In genomic region chr9:21455320-21455719, GRCh38 we compare ENCODE assay signal across 8 cellular contexts. TPM values are rescaled to one million over a fixed set of nuclear protein-coding genes. Genes with fewer than 3 reads are reported as not detected.
DNase-seq lines count a peak whose midpoint lies in the region; ATAC-seq and TF ChIP-seq lines count a peak whose summit lies in the region.

No MANE protein-coding gene starts in this region.

- POLR2A ChIA-PET in A673 (lab: Charles Lee; ENCODE audit: low non-redundant PET), result no interaction called here

- H3K9me3 ChIP-seq in A673 (ENCODE audit: low read depth, low read length, poor library complexity, severe bottlenecking) (no peaks in the 10 kb centered on the region), breast epithelium (no peaks in the 10 kb centered on the region)

- no peak overlapping the region for H3K4me3 ChIP-seq in A673 (ENCODE audit: low read depth, low read length, poor library complexity, severe bottlenecking)
- H3K4me3 ChIP-seq in GM12865 (ENCODE audit: low read depth, low read length), result no peak overlapping the region
- H3K4me3 ChIP-seq in breast epithelium, result no peak overlapping the region

- BruUV-seq in A673 (replicated peaks; lab: Mats Ljungman, UMichigan), result no TSS peak

- no peaks in the 10 kb centered on the region for H3K27me3 ChIP-seq in A673 (replicated peaks; ENCODE audit: insufficient read depth, low read depth, low read length, poor library complexity)
- no peaks in the 10 kb centered on the region for H3K27me3 ChIP-seq in breast epithelium

- TF ChIP-seq CTCF in A673 (conservative IDR thresholded peaks at IDR 0.05; ENCODE audit: low read depth, low read length) (peak; percentile 41), GM12865 (IDR thresholded peaks at IDR 0.05; ENCODE audit: insufficient read depth, low read depth, low read length, missing control alignments) (peak; percentile 81), breast epithelium (IDR thresholded peaks at IDR 0.05) (peak in 2 of 3 donors; percentile 22 to 60)

- TF ChIP-seq POLR2A in breast epithelium (IDR thresholded peaks at IDR 0.05), result no peak

- ATAC-seq in HG02642 (IDR thresholded peaks at IDR 0.05; ENCODE audit: poor library complexity, unreplicated experiment), result peak; percentile 85

- intact Hi-C loops in A673 (cut with micrococcal nuclease; ENCODE audit: unreplicated experiment), result loop anchor here (5.0 kb wide), 1 partner anchor 138 kb away; no protein-coding TSS in a partner anchor
- intact Hi-C loops in breast epithelium (cut with DNase I; ENCODE audit: low total_unique reads), result no loop called here

- no peak overlapping the region for H3K27ac ChIP-seq in A673 (ENCODE audit: low read depth, low read length, poor library complexity, severe bottlenecking)
- H3K27ac ChIP-seq in breast epithelium, result no peak overlapping the region

- H3K36me3 ChIP-seq in A673 (ENCODE audit: insufficient read depth, low read length, poor library complexity, severe bottlenecking), result no peaks in the 10 kb centered on the region
- no peaks in the 10 kb centered on the region for H3K36me3 ChIP-seq in breast epithelium

- CTCF ChIA-PET in A673 (lab: Charles Lee), result interaction anchor here (0.6 kb wide), 2 partner anchors 129 to 137 kb away, joined by 3 to 9 read pairs; no protein-coding TSS in a partner anchor

- peak; percentile 1 for DNase-seq in A673 (ENCODE audit: low spot score)
- peak; percentile 53 for DNase-seq in GM12865 (ENCODE audit: low read depth)
- DNase-seq in NCI-H2227 (lab: John Stamatoyannopoulos, UW; ENCODE audit: unreplicated experiment), result peak; percentile 11
- no peak for DNase-seq in breast epithelium (ENCODE audit: low spot score in 2 of 2)
- DNase-seq in medulla oblongata (ENCODE audit: extremely low spot score), result peak; percentile 62
- no peak for DNase-seq in mucosa of gallbladder (ENCODE audit: low spot score)
- no peak for DNase-seq in NCI-H1048 (lab: John Stamatoyannopoulos, UW)

- H3K4me1 ChIP-seq in A673 (ENCODE audit: insufficient read depth, low read length, poor library complexity, severe bottlenecking), result no peaks in the 10 kb centered on the region
- H3K4me1 ChIP-seq in breast epithelium, result no peaks in the 10 kb centered on the region

RNA-seq across cellular contexts. Expression of gene IFNA1, which starts 15.1 kb away (rescaled TPM):
- not detected in 2 replicates for total RNA-seq in A673 (2021)
- not detected for total RNA-seq in breast epithelium
- total RNA-seq in mucosa of gallbladder, result not detected

RNA-seq across cellular contexts. Expression of gene IFNE, which starts 26.8 kb away (rescaled TPM):
- not detected in 2 replicates for total RNA-seq in A673 (2021)
- total RNA-seq in breast epithelium, result 1 to 10 TPM in 1 of 3 donors, under 1 TPM in 1, not detected in 1; 0.33 to 1.0 TPM
- total RNA-seq in mucosa of gallbladder, result 0.23 TPM

RNA-seq across cellular contexts. Expression of gene IFNA8, which starts 46.4 kb away (rescaled TPM):
- total RNA-seq in A673 (2021) (not detected in 2 replicates), breast epithelium (not detected), mucosa of gallbladder (not detected)

Comparison
In these comparisons a context has a peak if more than half of its experiments do, and no peak if none do; other contexts are left out.
1. DNase-seq: peak in A673 (single experiment), GM12865 (single experiment), NCI-H2227 (single experiment) and medulla oblongata (single experiment); none in breast epithelium (0 of 2), mucosa of gallbladder (single experiment) and NCI-H1048 (single experiment).
2. Peak in every context shown above with its lines, with median percentiles within 50 percentile points of each other: CTCF ChIP-seq.